ENCODE assay signal across 33 cellular contexts in genomic region chr5:4866817-4867216, GRCh38.
DNase-seq lines count a peak whose midpoint lies in the region; ATAC-seq, FAIRE-seq and TF ChIP-seq lines count a peak whose summit lies in the region.
"Had no signal": no experiment of that assay in that cellular context is flagged by ENCODE, and none has a peak within 500 bp of the region (broad histone marks: within the 10 kb centered on the region; RNA-seq: fewer than 3 reads in every experiment).

No MANE protein-coding gene starts in this region.

- DNase-seq in posterior vena cava (ENCODE audit: low spot score) = peak; percentile 67
- no peak for DNase-seq in testis
- no peak for DNase-seq in urothelium cell line (ENCODE audit: low spot score)
- DNase-seq in hippocampal formation (lab: John Stamatoyannopoulos, UW) = no peak
- DNase-seq in NCI-H524 (lab: John Stamatoyannopoulos, UW) = no peak
- DNase-seq: 8988T; ACHN; AML-193; BE2C; C1 segment of cervical spinal cord; Caco-2; Calu3; CD4-positive, alpha-beta memory T cell; CD4-positive, alpha-beta T cell; CD4-positive, CD25-positive, alpha-beta regulatory T cell; CD8-positive, alpha-beta memory T cell; CD8-positive, alpha-beta T cell; COR-L47; DMS 273 treated with DMSO at 0.1 percent for 48 hours; DMS153; DMS53; DMS79; DMS79 treated with DMSO at 0.1 percent for 48 hours; DND-41; EL had no signal

- TF ChIP-seq POLR2A in testis (IDR thresholded peaks at IDR 0.05) = no peak

- no peaks in the 10 kb centered on the region for H3K4me1 ChIP-seq in testis
- H3K4me1 ChIP-seq: A549, BE2C, Caco-2 had no signal

- TF ChIP-seq CTCF in testis (IDR thresholded peaks at IDR 0.05) = no peak

- H3K9me3 ChIP-seq in testis = no peaks in the 10 kb centered on the region
- H3K9me3 ChIP-seq: A549, BE2C, Caco-2 had no signal

- H3K27me3 ChIP-seq in testis = no peaks in the 10 kb centered on the region
- H3K27me3 ChIP-seq: BE2C; BLaER1; BLaER1 treated with 17β-estradiol and CSF1 and Interleukin-3, amounts not matched to agents 10 nM and 100 nM had no signal

- no peaks in the 10 kb centered on the region for H3K36me3 ChIP-seq in testis (ENCODE audit: low read depth, missing control alignments)
- H3K36me3 ChIP-seq: BE2C; BLaER1; BLaER1 treated with 17β-estradiol and CSF1 and Interleukin-3, amounts not matched to agents 10 nM and 100 nM had no signal

- peak overlapping the region; percentile 39 to 48 for H3K4me3 ChIP-seq in testis
- H3K4me3 ChIP-seq: A549; BLaER1; BLaER1 treated with 17β-estradiol and CSF1 and Interleukin-3, amounts not matched to agents 10 nM and 100 nM had no signal

- H3K27ac ChIP-seq in testis = no peak overlapping the region
- H3K27ac ChIP-seq: 22Rv1; A549; BLaER1; BLaER1 treated with 17β-estradiol and CSF1 and Interleukin-3, amounts not matched to agents 10 nM and 100 nM; C4-2B had no signal

- intact Hi-C loops in posterior vena cava (cut with DNase I) (no loop called here), testis (cut with DNase I; ENCODE audit: low total_unique reads) (no loop called here)

- ATAC-seq in HG02938 (IDR thresholded peaks at IDR 0.05; ENCODE audit: unreplicated experiment) = no peak
- ATAC-seq: CD8-positive, alpha-beta T cell had no signal

- 72 to 81% methylated on average over 16 to 21 of the region's 21 CpGs for WGBS in testis, 2 donors

- peak; percentile 32 for FAIRE-seq in urothelium cell line (lab: Jason Lieb, UNC)
- FAIRE-seq: A204.1, A549, D721Med had no signal
